Comparison of ENCODE assay signal across 8 cellular contexts in the genomic region with DNA sequence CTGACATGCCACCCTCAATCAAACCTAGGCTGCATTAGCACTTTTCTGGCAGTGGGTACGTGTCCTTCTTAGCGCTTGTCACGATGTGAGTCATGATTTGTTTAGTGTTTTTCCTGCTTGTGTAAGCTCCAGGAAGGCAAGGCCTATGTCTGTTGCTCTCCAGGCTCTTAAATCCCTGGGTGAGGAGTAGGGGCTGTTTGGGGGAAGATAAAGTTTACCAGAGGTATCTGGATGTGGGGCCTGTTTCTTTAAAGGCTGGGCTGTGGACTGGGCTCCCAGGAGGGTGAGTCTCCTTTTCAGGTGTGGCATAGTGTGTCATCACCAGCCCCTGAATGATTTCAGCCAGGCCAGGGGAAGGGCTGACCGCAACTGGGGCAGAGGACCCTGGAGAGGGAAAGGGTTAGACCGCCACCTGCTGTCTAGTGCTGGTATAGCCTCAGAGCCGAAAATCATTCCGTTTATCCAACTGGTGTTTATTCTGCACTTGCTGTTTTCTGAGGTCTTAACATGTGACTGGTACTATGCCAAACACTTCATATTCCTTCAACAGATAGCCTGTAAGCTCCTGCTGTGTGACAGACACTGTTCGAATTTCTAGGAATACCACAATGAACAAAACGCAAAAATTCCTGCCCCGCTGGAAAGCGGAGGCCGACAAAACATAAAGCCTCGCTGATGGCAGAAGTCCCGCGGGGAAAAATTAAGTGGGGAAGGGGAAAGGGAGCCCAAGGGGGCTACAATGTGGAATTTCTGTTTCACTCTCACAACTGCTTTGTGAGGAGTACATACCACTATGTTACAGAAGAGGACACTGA. TPM values are rescaled to one million over a fixed set of nuclear protein-coding genes. Genes with fewer than 3 reads are reported as not detected.
DNase-seq lines count a peak whose midpoint lies in the region; ATAC-seq lines count a peak whose summit lies in the region.

No MANE protein-coding gene starts in this region.

- peaks cover 9% of the 10 kb centered on the region for H3K4me1 ChIP-seq in NT2/D1 (ENCODE audit: insufficient read depth, insufficient read length)

- H3K27me3 ChIP-seq in NT2/D1 (ENCODE audit: insufficient read depth, insufficient read length): no peaks in the 10 kb centered on the region

- no peak overlapping the region for H3K27ac Mint-ChIP-seq in activated CD8-positive, alpha-beta memory T cell treated with anti-CD3 and anti-CD28 coated beads, Interleukin-2, amount 10 ng/mL, durations not matched to agents 7 days and 5 days

- no peak overlapping the region for H3K4me3 Mint-ChIP-seq in activated CD8-positive, alpha-beta memory T cell treated with anti-CD3 and anti-CD28 coated beads, Interleukin-2, amount 10 ng/mL, durations not matched to agents 7 days and 5 days

- H3K9me3 ChIP-seq in NT2/D1 (ENCODE audit: insufficient read depth, low read length): no peaks in the 10 kb centered on the region

- H3K27me3 Mint-ChIP-seq in activated CD8-positive, alpha-beta memory T cell treated with anti-CD3 and anti-CD28 coated beads, Interleukin-2, amount 10 ng/mL, durations not matched to agents 7 days and 5 days: peaks cover 22% of the 10 kb centered on the region

- in situ Hi-C loops in Caki2 (cut with HindIII; ENCODE audit: low pct_unique_long_range_greater_than_20kb, low sequenced_read_pairs): no loop called here

- H3K9ac ChIP-seq in NT2/D1 (ENCODE audit: insufficient read length, low read depth): peak overlapping the region; percentile 22

- CTCF ChIA-PET in activated CD8-positive, alpha-beta memory T cell treated with anti-CD3 and anti-CD28 coated beads, Interleukin-2, amount 10 ng/mL, durations not matched to agents 7 days and 5 days (lab: Charles Lee): interaction anchor here (0.6 to 6.9 kb wide), 19 partner anchors 9 to 641 kb away, joined by 3 to 88 read pairs (median 4); a partner anchor contains a TSS

- peak overlapping the region; percentile 99 for H3K27ac ChIP-seq in epithelial cell of prostate

- H3K36me3 Mint-ChIP-seq in activated CD8-positive, alpha-beta memory T cell treated with anti-CD3 and anti-CD28 coated beads, Interleukin-2, amount 10 ng/mL, durations not matched to agents 7 days and 5 days: no peaks in the 10 kb centered on the region

- peak; percentile 91 for DNase-seq in Caki2 (ENCODE audit: low read depth)
- peak; percentile 59 for DNase-seq in NT2/D1 (ENCODE audit: low read depth, low spot score)
- peak; percentile 79 for DNase-seq in activated CD8-positive, alpha-beta memory T cell treated with anti-CD3 and anti-CD28 coated beads, Interleukin-2, amount 10 ng/mL, durations not matched to agents 7 days and 5 days
- peak; percentile 71 for DNase-seq in epithelial cell of prostate (ENCODE audit: low read depth, low spot score)
- peak; percentile 93 for DNase-seq in myocyte (ENCODE audit: low read depth)
- peak; percentile 41 to 45 for DNase-seq in stimulated activated CD8-positive, alpha-beta memory T cell treated with anti-CD3 and anti-CD28 coated beads, Interleukin-7, amount 100 ng/mL, for 1 hour (ENCODE audit: low read depth in 2 of 2)

- H3K4me1 Mint-ChIP-seq in activated CD8-positive, alpha-beta memory T cell treated with anti-CD3 and anti-CD28 coated beads, Interleukin-2, amount 10 ng/mL, durations not matched to agents 7 days and 5 days: peaks cover 8% of the 10 kb centered on the region

- no peak overlapping the region for H3K4me3 ChIP-seq in NT2/D1 (ENCODE audit: insufficient read length, low read depth)

- no peaks in the 10 kb centered on the region for H3K9me3 Mint-ChIP-seq in activated CD8-positive, alpha-beta memory T cell treated with anti-CD3 and anti-CD28 coated beads, Interleukin-2, amount 10 ng/mL, durations not matched to agents 7 days and 5 days (ENCODE audit: low read depth)

- peaks cover 20% of the 10 kb centered on the region for H3K36me3 ChIP-seq in NT2/D1 (ENCODE audit: insufficient read depth, insufficient read length, low read length)

- ATAC-seq in HG02571 (IDR thresholded peaks at IDR 0.05; ENCODE audit: unreplicated experiment) (peak; percentile 38), GM21619 (IDR thresholded peaks at IDR 0.05; ENCODE audit: unreplicated experiment) (no peak)
- peak; percentile 70 for ATAC-seq in activated CD8-positive, alpha-beta memory T cell treated with anti-CD3 and anti-CD28 coated beads, Interleukin-2, amount 10 ng/mL, durations not matched to agents 7 days and 5 days

RNA-seq across cellular contexts. Expression of a gene that starts 9.7 kb away (rescaled TPM):
- total RNA-seq in Caki2 (2014; rRNA removed; shearing (Covaris generic); ENCODE audit: low replicate concordance): 7.1 and 13.3 TPM in 2 replicates
- under 1 TPM in 1 of 2 experiments, not detected in 1; 0.32 TPM for total RNA-seq in activated CD8-positive, alpha-beta memory T cell treated with anti-CD3 and anti-CD28 coated beads, Interleukin-2, amount 10 ng/mL, durations not matched to agents 7 days and 5 days
- 210 and 313 TPM in 2 replicates for total RNA-seq in myocyte
- 190 TPM for polyA plus RNA-seq in myocyte (2012)

RNA-seq across cellular contexts. Expression of a gene that starts 49.8 kb away (rescaled TPM):
- total RNA-seq in Caki2 (2014; rRNA removed; shearing (Covaris generic); ENCODE audit: low replicate concordance): not detected in 2 replicates
- total RNA-seq in activated CD8-positive, alpha-beta memory T cell treated with anti-CD3 and anti-CD28 coated beads, Interleukin-2, amount 10 ng/mL, durations not matched to agents 7 days and 5 days: not detected
- total RNA-seq in myocyte: 380 and 601 TPM in 2 replicates
- polyA plus RNA-seq in myocyte (2012): 786 TPM

Comparison
In these comparisons a context has a peak if more than half of its experiments do, and no peak if none do; other contexts are left out.
1. DNase-seq: peak in every context shown above with its lines; median percentile 93 in myocyte; 91 in Caki2; 79 in activated CD8-positive, alpha-beta memory T cell treated with anti-CD3 and anti-CD28 coated beads, Interleukin-2, amount 10 ng/mL, durations not matched to agents 7 days and 5 days; 71 in epithelial cell of prostate; 59 in NT2/D1; 43 in stimulated activated CD8-positive, alpha-beta memory T cell treated with anti-CD3 and anti-CD28 coated beads, Interleukin-7, amount 100 ng/mL, for 1 hour.
2. RNA of a gene that starts 9.7 kb away (total RNA-seq): 210 to 313 TPM in myocyte; 7.1 to 13.3 TPM in Caki2 and 0.32 TPM in activated CD8-positive, alpha-beta memory T cell treated with anti-CD3 and anti-CD28 coated beads, Interleukin-2, amount 10 ng/mL, durations not matched to agents 7 days and 5 days; every median in the first group is over 10 times any median in the second.
3. RNA of a gene that starts 49.8 kb away (total RNA-seq): 380 to 601 TPM in myocyte; not detected in Caki2 and not detected in activated CD8-positive, alpha-beta memory T cell treated with anti-CD3 and anti-CD28 coated beads, Interleukin-2, amount 10 ng/mL, durations not matched to agents 7 days and 5 days; every median in the first group is over 100 times any median in the second.